In the genomic region with DNA sequence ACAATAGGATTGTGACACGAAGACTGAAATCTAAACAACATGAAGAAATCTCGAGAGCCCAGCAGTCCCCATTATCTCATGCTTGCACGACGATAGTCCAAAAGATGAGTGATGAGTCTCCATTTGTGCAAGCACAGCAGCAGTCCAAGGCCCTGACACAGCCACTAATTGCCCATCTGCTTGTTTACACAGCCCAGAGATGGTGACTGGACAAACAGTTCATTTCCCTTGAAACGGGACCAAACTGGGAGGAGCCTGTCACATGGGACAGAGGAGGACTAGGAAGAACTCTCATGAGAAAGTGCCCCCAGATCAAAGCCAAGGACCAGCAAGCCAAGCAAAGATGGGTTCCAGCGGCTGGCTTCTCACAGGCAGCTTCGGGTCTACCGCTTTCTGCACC, we compare ENCODE assay signal across 12 cellular contexts.
DNase-seq lines count a peak whose midpoint lies in the region; ATAC-seq, FAIRE-seq and TF ChIP-seq lines count a peak whose summit lies in the region.
"Had no signal": no experiment of that assay in that cellular context is flagged by ENCODE, and none has a peak within 500 bp of the region (broad histone marks: within the 10 kb centered on the region; RNA-seq: fewer than 3 reads in every experiment).

No MANE protein-coding gene starts in this region.

- H3K27me3 ChIP-seq in K562 (ENCODE audit: control insufficient read depth in 2 of 2, insufficient read depth in 2 of 2, low read length in 2 of 2) (peaks cover 12 to 29% of the 10 kb centered on the region in 2 experiments; a peak in 4 of 5 replicates), right lobe of liver (no peaks in the 10 kb centered on the region)

- H3K36me3 Mint-ChIP-seq in activated naive CD8-positive, alpha-beta T cell treated with anti-CD3 and anti-CD28 coated beads, Interleukin-2, amount 50 U/mL, for 24 hours (ENCODE audit: low read depth): no peaks in the 10 kb centered on the region
- peaks cover 0 to 2% of the 10 kb centered on the region in 2 donors for H3K36me3 Mint-ChIP-seq in stimulated activated naive B cell treated with anti-CD40 and anti-IgM and Interleukin-4, amounts not matched to agents 10 μg/mL and 1 μg/mL and 100 μg/mL, for 72 hours
- H3K36me3 Mint-ChIP-seq: naive B cell had no signal

- POLR2A ChIA-PET in K562 (lab: Yijun Ruan, JAX): no interaction called here

- TF ChIP-seq POLR2A in K562 (conservative IDR thresholded peaks at IDR 0.05) (no peak), right lobe of liver (IDR thresholded peaks at IDR 0.05) (no peak)

- H3K4me1 ChIP-seq in K562 (replicated peaks in 1 of 2; ENCODE audit: control insufficient read depth in 2 of 2, insufficient read depth in 2 of 2, low read length in 2 of 2): no peaks in the 10 kb centered on the region
- no peaks in the 10 kb centered on the region for H3K4me1 ChIP-seq in right lobe of liver

- no peak for TF ChIP-seq CTCF in AG09309 (IDR thresholded peaks at IDR 0.05; ENCODE audit: control insufficient read depth, insufficient read depth, low read depth, low read length, missing control alignments)
- no peak for TF ChIP-seq CTCF in K562 (IDR thresholded peaks at IDR 0.05 in 2 of 3, conservative IDR thresholded peaks at IDR 0.05 in 1 of 3; ENCODE audit: insufficient read depth in 2 of 3, low read depth in 1 of 3, low read length in 3 of 3)
- no peak for TF ChIP-seq CTCF in right lobe of liver (IDR thresholded peaks at IDR 0.05)

- WGBS in K562 (ENCODE audit: insufficient coverage, low coverage, missing lambda C conversion rate): 3% methylated on average over 8 of the region's 8 CpGs
- WGBS in right lobe of liver (ENCODE audit: insufficient coverage, low coverage, low lambda C conversion rate, missing lambda C conversion rate): 14% methylated on average over 4 of the region's 8 CpGs

- no peaks in the 10 kb centered on the region for H3K9me3 Mint-ChIP-seq in activated naive CD8-positive, alpha-beta T cell treated with anti-CD3 and anti-CD28 coated beads, Interleukin-2, amount 50 U/mL, for 24 hours
- H3K9me3 Mint-ChIP-seq in stimulated activated naive B cell treated with anti-CD40 and anti-IgM and Interleukin-4, amounts not matched to agents 10 μg/mL and 1 μg/mL and 100 μg/mL, for 72 hours: no peaks in the 10 kb centered on the region
- H3K9me3 Mint-ChIP-seq: effector memory CD8-positive, alpha-beta T cell; naive B cell had no signal

- TF ChIP-seq RAD21 in K562 (CRISPR knock-in tag; conservative IDR thresholded peaks at IDR 0.05 in 1 of 2, IDR thresholded peaks at IDR 0.05 in 1 of 2): no peak

- H3K27me3 Mint-ChIP-seq in activated naive CD8-positive, alpha-beta T cell treated with anti-CD3 and anti-CD28 coated beads, Interleukin-2, amount 50 U/mL, for 24 hours: peaks cover 9% of the 10 kb centered on the region
- peaks cover 37 to 41% of the 10 kb centered on the region in 2 donors for H3K27me3 Mint-ChIP-seq in stimulated activated naive B cell treated with anti-CD40 and anti-IgM and Interleukin-4, amounts not matched to agents 10 μg/mL and 1 μg/mL and 100 μg/mL, for 72 hours

- DNase-seq in AG09309 (ENCODE audit: low read depth) (peak; percentile 74), NCI-H2029 (lab: John Stamatoyannopoulos, UW) (peak; percentile 60), K562 (ENCODE audit: extremely low read depth in 1 of 4, low spot score in 3 of 4) (peak in 1 of 4 experiments; percentile 6), right lobe of liver (no peak)
- no peak for DNase-seq in activated naive CD8-positive, alpha-beta T cell treated with anti-CD3 and anti-CD28 coated beads, Interleukin-2, amount 50 U/mL, for 24 hours
- no peak for DNase-seq in stimulated activated naive B cell treated with anti-CD40 and anti-IgM and Interleukin-4, amounts not matched to agents 10 μg/mL and 1 μg/mL and 100 μg/mL, for 72 hours
- no peak for DNase-seq in effector CD8-positive, alpha-beta T cell (lab: John Stamatoyannopoulos, UW)
- DNase-seq: DMS79 treated with DMSO at 0.1 percent for 48 hours; effector memory CD8-positive, alpha-beta T cell; naive B cell had no signal

- no peak overlapping the region for H3K27ac Mint-ChIP-seq in activated naive CD8-positive, alpha-beta T cell treated with anti-CD3 and anti-CD28 coated beads, Interleukin-2, amount 50 U/mL, for 24 hours
- H3K27ac Mint-ChIP-seq in stimulated activated naive B cell treated with anti-CD40 and anti-IgM and Interleukin-4, amounts not matched to agents 10 μg/mL and 1 μg/mL and 100 μg/mL, for 72 hours: no peak overlapping the region
- H3K27ac Mint-ChIP-seq: effector memory CD8-positive, alpha-beta T cell had no signal

- CTCF ChIA-PET in K562 (lab: Yijun Ruan, JAX; ENCODE audit: low intra/inter-chr PET ratio): interaction anchor here (0.7 kb wide), 1 partner anchor 101 kb away, joined by 3 read pairs; no protein-coding TSS in a partner anchor

- in situ Hi-C loops in K562 (cut with MboI): no loop called here

- ATAC-seq in K562 (peak; percentile 36; the same call in 2 of the 3 replicates), right lobe of liver (peak; percentile 29 to 52 (median 36)), GM18520 (IDR thresholded peaks at IDR 0.05; ENCODE audit: unreplicated experiment) (no peak)
- no peak for ATAC-seq in activated naive CD8-positive, alpha-beta T cell treated with anti-CD3 and anti-CD28 coated beads, Interleukin-2, amount 50 U/mL, for 24 hours
- ATAC-seq in stimulated activated naive B cell treated with anti-CD40 and anti-IgM and Interleukin-4, amounts not matched to agents 10 μg/mL and 1 μg/mL and 100 μg/mL, for 72 hours (replicated peaks): no peak
- ATAC-seq: effector memory CD8-positive, alpha-beta T cell had no signal

- TF ChIP-seq EP300 in K562 (IDR thresholded peaks at IDR 0.05; ENCODE audit: low read length): no peak

- H3K4me1 Mint-ChIP-seq in activated naive CD8-positive, alpha-beta T cell treated with anti-CD3 and anti-CD28 coated beads, Interleukin-2, amount 50 U/mL, for 24 hours: no peaks in the 10 kb centered on the region
- peaks cover 16 to 23% of the 10 kb centered on the region in 2 donors for H3K4me1 Mint-ChIP-seq in stimulated activated naive B cell treated with anti-CD40 and anti-IgM and Interleukin-4, amounts not matched to agents 10 μg/mL and 1 μg/mL and 100 μg/mL, for 72 hours

- H3K79me2 ChIP-seq in K562 (ENCODE audit: control insufficient read depth, insufficient read depth, low read length): no peaks in the 10 kb centered on the region

- H4K20me1 ChIP-seq in K562 (replicated peaks; ENCODE audit: control insufficient read depth, insufficient read depth, low read length): no peaks in the 10 kb centered on the region

- no peak overlapping the region for H3K27ac ChIP-seq in K562 (ENCODE audit: extremely low read depth, low read depth, low read length)
- no peak overlapping the region for H3K27ac ChIP-seq in right lobe of liver
- H3K27ac ChIP-seq: SK-N-MC had no signal

- H3K9me1 ChIP-seq in K562 (ENCODE audit: control insufficient read depth, insufficient read depth, low read length): no peaks in the 10 kb centered on the region

- H3K36me3 ChIP-seq in K562 (ENCODE audit: control insufficient read depth, insufficient read depth, low read length) (no peaks in the 10 kb centered on the region), right lobe of liver (no peaks in the 10 kb centered on the region)

- no peak overlapping the region for H3K4me3 ChIP-seq in AG09309 (ENCODE audit: control insufficient read depth, low read depth, low read length)
- H3K4me3 ChIP-seq in K562: no peak overlapping the region
- no peak overlapping the region for H3K4me3 ChIP-seq in right lobe of liver
- H3K4me3 ChIP-seq: SK-N-MC had no signal

- no peaks in the 10 kb centered on the region for H3K9me3 ChIP-seq in K562 (replicated peaks; ENCODE audit: control insufficient read depth, insufficient read depth, low read depth, low read length)
- no peaks in the 10 kb centered on the region for H3K9me3 ChIP-seq in right lobe of liver

- intact Hi-C loops in K562 (cut with micrococcal nuclease) (loop anchor here (10.0 kb wide), 1 partner anchor 174 kb away; no protein-coding TSS in a partner anchor), right lobe of liver (cut with DNase I) (no loop called here)

- H2AFZ ChIP-seq in K562 (ENCODE audit: low read depth, low read length): no peak overlapping the region

- H3K4me2 ChIP-seq in K562 (ENCODE audit: insufficient read depth, low read length): no peak overlapping the region

- no peak overlapping the region for H3K4me3 Mint-ChIP-seq in activated naive CD8-positive, alpha-beta T cell treated with anti-CD3 and anti-CD28 coated beads, Interleukin-2, amount 50 U/mL, for 24 hours
- no peak overlapping the region for H3K4me3 Mint-ChIP-seq in stimulated activated naive B cell treated with anti-CD40 and anti-IgM and Interleukin-4, amounts not matched to agents 10 μg/mL and 1 μg/mL and 100 μg/mL, for 72 hours
- H3K4me3 Mint-ChIP-seq: effector memory CD8-positive, alpha-beta T cell; naive B cell had no signal

- no TSS peak for BruUV-seq in K562 (replicated peaks; lab: Mats Ljungman, UMichigan)

- FAIRE-seq in K562 (lab: Jason Lieb, UNC): no peak

- no peak overlapping the region for H3K9ac ChIP-seq in K562 (ENCODE audit: insufficient read depth in 1 of 2, low read depth in 2 of 2, low read length in 2 of 2)

TF ChIP-seq in K562, 482 proteins besides CTCF, POLR2A, EP300 and RAD21 (continues in another document):
- 0 out of 2 replicates have a peak, but pooled peaks have one; percentile 22 for TF ChIP-seq FOXA1 (IDR thresholded peaks at IDR 0.05; ENCODE audit: borderline replicate concordance)
- 0 out of 2 replicates have a peak, but pooled peaks have one; percentile 16 for TF ChIP-seq FOSL1 (tag; conservative IDR thresholded peaks at IDR 0.05)

Comparison
In these comparisons a context has a peak if more than half of its experiments do, and no peak if none do; other contexts are left out.
1. DNase-seq: peak in AG09309 (single experiment) and NCI-H2029 (single experiment); none in right lobe of liver (0 of 3), activated naive CD8-positive, alpha-beta T cell treated with anti-CD3 and anti-CD28 coated beads, Interleukin-2, amount 50 U/mL, for 24 hours (single experiment), stimulated activated naive B cell treated with anti-CD40 and anti-IgM and Interleukin-4, amounts not matched to agents 10 μg/mL and 1 μg/mL and 100 μg/mL, for 72 hours (single experiment) and effector CD8-positive, alpha-beta T cell (single experiment).
2. ATAC-seq: peak in K562 (single experiment) and right lobe of liver (4 of 4); none in activated naive CD8-positive, alpha-beta T cell treated with anti-CD3 and anti-CD28 coated beads, Interleukin-2, amount 50 U/mL, for 24 hours (single experiment), GM18520 (single experiment) and stimulated activated naive B cell treated with anti-CD40 and anti-IgM and Interleukin-4, amounts not matched to agents 10 μg/mL and 1 μg/mL and 100 μg/mL, for 72 hours (0 of 2).